1 cellular context compared by ENCODE assay signal in the genomic region with DNA sequence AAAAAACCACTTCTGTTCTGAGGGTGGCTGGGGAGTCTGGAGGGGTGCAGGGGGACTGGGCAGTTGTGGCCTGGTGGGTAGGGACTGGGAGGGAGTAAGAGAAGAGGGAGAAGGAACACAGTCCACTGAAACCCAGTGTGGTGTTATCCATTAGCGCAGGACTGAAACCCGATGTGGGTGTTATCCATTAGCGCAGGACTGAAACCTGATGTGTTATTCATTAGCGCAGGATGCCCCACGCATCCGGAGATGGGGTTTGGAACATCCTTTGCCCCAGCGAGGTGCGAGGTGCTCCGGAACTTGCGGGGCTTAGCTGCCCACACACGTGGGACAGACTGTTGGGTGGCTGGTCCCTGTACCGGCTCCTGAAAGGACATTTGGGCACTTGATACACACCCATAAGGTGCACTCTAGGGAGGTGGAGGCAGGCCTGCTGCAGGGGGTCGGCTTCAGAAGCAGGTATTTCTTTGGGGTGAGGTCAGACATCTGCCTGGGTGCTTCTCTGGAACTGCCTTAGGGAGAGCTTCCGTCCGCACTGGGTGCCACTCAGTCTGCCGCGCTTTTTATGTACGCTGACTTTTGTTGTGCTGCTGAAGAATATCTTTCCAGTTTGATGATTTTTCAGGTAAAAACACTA.
TF ChIP-seq lines count a peak whose summit lies in the region.

No MANE protein-coding gene starts in this region.

TF ChIP-seq in GM23338, 12 proteins besides CTCF, POLR2A, EP300 and RAD21 (continued from another document):
- TF ChIP-seq, protein P1, sequence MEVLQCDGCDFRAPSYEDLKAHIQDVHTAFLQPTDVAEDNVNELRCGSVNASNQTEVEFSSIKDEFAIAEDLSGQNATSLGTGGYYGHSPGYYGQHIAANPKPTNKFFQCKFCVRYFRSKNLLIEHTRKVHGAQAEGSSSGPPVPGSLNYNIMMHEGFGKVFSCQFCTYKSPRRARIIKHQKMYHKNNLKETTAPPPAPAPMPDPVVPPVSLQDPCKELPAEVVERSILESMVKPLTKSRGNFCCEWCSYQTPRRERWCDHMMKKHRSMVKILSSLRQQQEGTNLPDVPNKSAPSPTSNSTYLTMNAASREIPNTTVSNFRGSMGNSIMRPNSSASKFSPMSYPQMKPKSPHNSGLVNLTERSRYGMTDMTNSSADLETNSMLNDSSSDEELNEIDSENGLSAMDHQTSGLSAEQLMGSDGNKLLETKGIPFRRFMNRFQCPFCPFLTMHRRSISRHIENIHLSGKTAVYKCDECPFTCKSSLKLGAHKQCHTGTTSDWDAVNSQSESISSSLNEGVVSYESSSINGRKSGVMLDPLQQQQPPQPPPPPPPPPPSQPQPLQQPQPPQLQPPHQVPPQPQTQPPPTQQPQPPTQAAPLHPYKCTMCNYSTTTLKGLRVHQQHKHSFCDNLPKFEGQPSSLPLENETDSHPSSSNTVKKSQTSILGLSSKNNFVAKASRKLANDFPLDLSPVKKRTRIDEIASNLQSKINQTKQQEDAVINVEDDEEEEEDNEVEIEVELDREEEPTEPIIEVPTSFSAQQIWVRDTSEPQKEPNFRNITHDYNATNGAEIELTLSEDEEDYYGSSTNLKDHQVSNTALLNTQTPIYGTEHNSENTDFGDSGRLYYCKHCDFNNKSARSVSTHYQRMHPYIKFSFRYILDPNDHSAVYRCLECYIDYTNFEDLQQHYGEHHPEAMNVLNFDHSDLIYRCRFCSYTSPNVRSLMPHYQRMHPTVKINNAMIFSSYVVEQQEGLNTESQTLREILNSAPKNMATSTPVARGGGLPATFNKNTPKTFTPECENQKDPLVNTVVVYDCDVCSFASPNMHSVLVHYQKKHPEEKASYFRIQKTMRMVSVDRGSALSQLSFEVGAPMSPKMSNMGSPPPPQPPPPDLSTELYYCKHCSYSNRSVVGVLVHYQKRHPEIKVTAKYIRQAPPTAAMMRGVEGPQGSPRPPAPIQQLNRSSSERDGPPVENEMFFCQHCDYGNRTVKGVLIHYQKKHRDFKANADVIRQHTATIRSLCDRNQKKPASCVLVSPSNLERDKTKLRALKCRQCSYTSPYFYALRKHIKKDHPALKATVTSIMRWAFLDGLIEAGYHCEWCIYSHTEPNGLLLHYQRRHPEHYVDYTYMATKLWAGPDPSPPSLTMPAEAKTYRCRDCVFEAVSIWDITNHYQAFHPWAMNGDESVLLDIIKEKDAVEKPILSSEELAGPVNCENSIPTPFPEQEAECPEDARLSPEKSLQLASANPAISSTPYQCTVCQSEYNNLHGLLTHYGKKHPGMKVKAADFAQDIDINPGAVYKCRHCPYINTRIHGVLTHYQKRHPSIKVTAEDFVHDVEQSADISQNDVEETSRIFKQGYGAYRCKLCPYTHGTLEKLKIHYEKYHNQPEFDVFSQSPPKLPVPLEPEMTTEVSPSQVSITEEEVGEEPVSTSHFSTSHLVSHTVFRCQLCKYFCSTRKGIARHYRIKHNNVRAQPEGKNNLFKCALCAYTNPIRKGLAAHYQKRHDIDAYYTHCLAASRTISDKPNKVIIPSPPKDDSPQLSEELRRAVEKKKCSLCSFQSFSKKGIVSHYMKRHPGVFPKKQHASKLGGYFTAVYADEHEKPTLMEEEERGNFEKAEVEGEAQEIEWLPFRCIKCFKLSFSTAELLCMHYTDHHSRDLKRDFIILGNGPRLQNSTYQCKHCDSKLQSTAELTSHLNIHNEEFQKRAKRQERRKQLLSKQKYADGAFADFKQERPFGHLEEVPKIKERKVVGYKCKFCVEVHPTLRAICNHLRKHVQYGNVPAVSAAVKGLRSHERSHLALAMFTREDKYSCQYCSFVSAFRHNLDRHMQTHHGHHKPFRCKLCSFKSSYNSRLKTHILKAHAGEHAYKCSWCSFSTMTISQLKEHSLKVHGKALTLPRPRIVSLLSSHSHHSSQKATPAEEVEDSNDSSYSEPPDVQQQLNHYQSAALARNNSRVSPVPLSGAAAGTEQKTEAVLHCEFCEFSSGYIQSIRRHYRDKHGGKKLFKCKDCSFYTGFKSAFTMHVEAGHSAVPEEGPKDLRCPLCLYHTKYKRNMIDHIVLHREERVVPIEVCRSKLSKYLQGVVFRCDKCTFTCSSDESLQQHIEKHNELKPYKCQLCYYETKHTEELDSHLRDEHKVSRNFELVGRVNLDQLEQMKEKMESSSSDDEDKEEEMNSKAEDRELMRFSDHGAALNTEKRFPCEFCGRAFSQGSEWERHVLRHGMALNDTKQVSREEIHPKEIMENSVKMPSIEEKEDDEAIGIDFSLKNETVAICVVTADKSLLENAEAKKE (CRISPR knock-in tag; IDR thresholded peaks at IDR 0.05) = no peak
- no peak for TF ChIP-seq EZH2 (IDR thresholded peaks at IDR 0.05; ENCODE audit: low read depth, unreplicated experiment)
- TF ChIP-seq, protein P2, sequence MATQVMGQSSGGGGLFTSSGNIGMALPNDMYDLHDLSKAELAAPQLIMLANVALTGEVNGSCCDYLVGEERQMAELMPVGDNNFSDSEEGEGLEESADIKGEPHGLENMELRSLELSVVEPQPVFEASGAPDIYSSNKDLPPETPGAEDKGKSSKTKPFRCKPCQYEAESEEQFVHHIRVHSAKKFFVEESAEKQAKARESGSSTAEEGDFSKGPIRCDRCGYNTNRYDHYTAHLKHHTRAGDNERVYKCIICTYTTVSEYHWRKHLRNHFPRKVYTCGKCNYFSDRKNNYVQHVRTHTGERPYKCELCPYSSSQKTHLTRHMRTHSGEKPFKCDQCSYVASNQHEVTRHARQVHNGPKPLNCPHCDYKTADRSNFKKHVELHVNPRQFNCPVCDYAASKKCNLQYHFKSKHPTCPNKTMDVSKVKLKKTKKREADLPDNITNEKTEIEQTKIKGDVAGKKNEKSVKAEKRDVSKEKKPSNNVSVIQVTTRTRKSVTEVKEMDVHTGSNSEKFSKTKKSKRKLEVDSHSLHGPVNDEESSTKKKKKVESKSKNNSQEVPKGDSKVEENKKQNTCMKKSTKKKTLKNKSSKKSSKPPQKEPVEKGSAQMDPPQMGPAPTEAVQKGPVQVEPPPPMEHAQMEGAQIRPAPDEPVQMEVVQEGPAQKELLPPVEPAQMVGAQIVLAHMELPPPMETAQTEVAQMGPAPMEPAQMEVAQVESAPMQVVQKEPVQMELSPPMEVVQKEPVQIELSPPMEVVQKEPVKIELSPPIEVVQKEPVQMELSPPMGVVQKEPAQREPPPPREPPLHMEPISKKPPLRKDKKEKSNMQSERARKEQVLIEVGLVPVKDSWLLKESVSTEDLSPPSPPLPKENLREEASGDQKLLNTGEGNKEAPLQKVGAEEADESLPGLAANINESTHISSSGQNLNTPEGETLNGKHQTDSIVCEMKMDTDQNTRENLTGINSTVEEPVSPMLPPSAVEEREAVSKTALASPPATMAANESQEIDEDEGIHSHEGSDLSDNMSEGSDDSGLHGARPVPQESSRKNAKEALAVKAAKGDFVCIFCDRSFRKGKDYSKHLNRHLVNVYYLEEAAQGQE (IDR thresholded peaks at IDR 0.05; ENCODE audit: unreplicated experiment) = no peak
- no peak for TF ChIP-seq EZH2phosphoT487 (IDR thresholded peaks at IDR 0.05; ENCODE audit: unreplicated experiment)
- TF ChIP-seq POLR2AphosphoS5 (IDR thresholded peaks at IDR 0.05; ENCODE audit: low read depth) = no peak
- TF ChIP-seq ZNF114 (CRISPR knock-in tag; IDR thresholded peaks at IDR 0.05) = no peak
- no peak for TF ChIP-seq JUNB (IDR thresholded peaks at IDR 0.05; ENCODE audit: unreplicated experiment)
- TF ChIP-seq, protein P3, sequence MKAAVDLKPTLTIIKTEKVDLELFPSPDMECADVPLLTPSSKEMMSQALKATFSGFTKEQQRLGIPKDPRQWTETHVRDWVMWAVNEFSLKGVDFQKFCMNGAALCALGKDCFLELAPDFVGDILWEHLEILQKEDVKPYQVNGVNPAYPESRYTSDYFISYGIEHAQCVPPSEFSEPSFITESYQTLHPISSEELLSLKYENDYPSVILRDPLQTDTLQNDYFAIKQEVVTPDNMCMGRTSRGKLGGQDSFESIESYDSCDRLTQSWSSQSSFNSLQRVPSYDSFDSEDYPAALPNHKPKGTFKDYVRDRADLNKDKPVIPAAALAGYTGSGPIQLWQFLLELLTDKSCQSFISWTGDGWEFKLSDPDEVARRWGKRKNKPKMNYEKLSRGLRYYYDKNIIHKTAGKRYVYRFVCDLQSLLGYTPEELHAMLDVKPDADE (IDR thresholded peaks at IDR 0.05) = no peak
TF ChIP-seq in GM23338: peak in this region for 0.
